In genomic region chr1:1286313-1287261, GRCh38 we compare ENCODE assay signal across 14 cellular contexts.
"Had no signal": no experiment of that assay in that cellular context is flagged by ENCODE, and none has a peak within 500 bp of the region (broad histone marks: within the 10 kb centered on the region; RNA-seq: fewer than 3 reads in every experiment).

No MANE protein-coding gene starts in this region.

- H3K27me3 ChIP-seq: brain microvascular endothelial cell, ovary had no signal

- DNase-seq: activated CD4-positive, alpha-beta T cell treated with anti-CD3 and anti-CD28 coated beads, Interleukin-2, amount 50 U/mL, for 1 hour; activated CD8-positive, alpha-beta memory T cell treated with anti-CD3 and anti-CD28 coated beads for 24 hours; activated gamma-delta T cell treated with Interleukin-2 at 50 U/mL for 16 hours; anterior cingulate cortex; brain microvascular endothelial cell; hippocampal formation; midbrain had no signal

- H3K27ac ChIP-seq: brain microvascular endothelial cell, coronary artery, esophagus muscularis mucosa, ovary had no signal

- H3K36me3 ChIP-seq: brain microvascular endothelial cell, esophagus muscularis mucosa, ovary had no signal

- H3K4me3 ChIP-seq: coronary artery, esophagus muscularis mucosa, lung, ovary had no signal

- H3K4me3 Mint-ChIP-seq: central memory CD8-positive, alpha-beta T cell; neural crest cell; stimulated activated naive CD8-positive, alpha-beta T cell treated with anti-CD3 and anti-CD28 coated beads, Interleukin-15, amount 100 ng/mL, for 72 hours had no signal

- H3K4me1 Mint-ChIP-seq: central memory CD8-positive, alpha-beta T cell; neural crest cell had no signal

- H3K9me3 Mint-ChIP-seq: central memory CD8-positive, alpha-beta T cell; neural crest cell had no signal

- H3K9me3 ChIP-seq: esophagus muscularis mucosa, ovary had no signal

- H3K27ac Mint-ChIP-seq: stimulated activated naive CD8-positive, alpha-beta T cell treated with anti-CD3 and anti-CD28 coated beads, Interleukin-15, amount 100 ng/mL, for 72 hours had no signal

- H3K27me3 Mint-ChIP-seq: central memory CD8-positive, alpha-beta T cell had no signal
